ENCODE assay signal across 10 cellular contexts in genomic region chr20:48626226-48626937, GRCh38.
DNase-seq lines count a peak whose midpoint lies in the region; ATAC-seq and TF ChIP-seq lines count a peak whose summit lies in the region.
"Had no signal": no experiment of that assay in that cellular context is flagged by ENCODE, and none has a peak within 500 bp of the region (broad histone marks: within the 10 kb centered on the region; RNA-seq: fewer than 3 reads in every experiment).

No MANE protein-coding gene starts in this region.

- DNase-seq in LHCN-M2 (ENCODE audit: low read depth) (peak; percentile 19), lower lobe of right lung (peak; percentile 40), globus pallidus (ENCODE audit: low spot score) (no peak), upper lobe of right lung (no peak)
- no peak for DNase-seq in activated T-helper 2 cell treated with anti-CD3 and anti-CD28 coated beads, Interferon-gamma antibody, Interleukin-2, Interleukin-4, amounts not matched to agents 10 μg/mL and 5 μg/mL and 100 μg/mL, durations not matched to agents 14 hours and 24 hours and 36 hours (ENCODE audit: low spot score)
- DNase-seq in activated CD4-positive, CD25-positive, alpha-beta regulatory T cell treated with anti-CD3 and anti-CD28 coated beads, Interleukin-2, amount 50 U/mL, for 72 hours = no peak
- DNase-seq: Calu3, PC-9 had no signal

- H3K36me3 ChIP-seq in BLaER1 (no peaks in the 10 kb centered on the region), lower lobe of right lung (peaks cover 76% of the 10 kb centered on the region), upper lobe of right lung (peaks cover 35% of the 10 kb centered on the region)

- peak overlapping the region; percentile 62 for H3K27ac Mint-ChIP-seq in activated T-helper 2 cell treated with anti-CD3 and anti-CD28 coated beads, Interferon-gamma antibody, Interleukin-2, Interleukin-4, amounts not matched to agents 10 μg/mL and 5 μg/mL and 100 μg/mL, durations not matched to agents 14 hours and 24 hours and 36 hours

- TF ChIP-seq CTCF in lower lobe of right lung (IDR thresholded peaks at IDR 0.05) (no peak), upper lobe of right lung (IDR thresholded peaks at IDR 0.05) (no peak)

- H4K20me1 ChIP-seq in BLaER1 = no peaks in the 10 kb centered on the region

- peak overlapping the region; percentile 50; the same call in 1 of the 2 replicates for H3K9ac ChIP-seq in BLaER1

- H3K27me3 ChIP-seq in BLaER1 (no peaks in the 10 kb centered on the region), lower lobe of right lung (ENCODE audit: low read depth) (no peaks in the 10 kb centered on the region), upper lobe of right lung (no peaks in the 10 kb centered on the region)

- H3K4me1 ChIP-seq in BLaER1 = peaks cover 100% of the 10 kb centered on the region
- H3K4me1 ChIP-seq in lower lobe of right lung = peaks cover 7% of the 10 kb centered on the region
- H3K4me1 ChIP-seq in upper lobe of right lung = peaks cover under 1% of the 10 kb centered on the region

- H3K27ac ChIP-seq in BLaER1 = peak overlapping the region; percentile 71
- H3K27ac ChIP-seq in lower lobe of right lung = no peak overlapping the region
- no peak overlapping the region for H3K27ac ChIP-seq in upper lobe of right lung
- H3K27ac ChIP-seq: PC-9 had no signal

- H3K27me3 Mint-ChIP-seq in activated T-helper 2 cell treated with anti-CD3 and anti-CD28 coated beads, Interferon-gamma antibody, Interleukin-2, Interleukin-4, amounts not matched to agents 10 μg/mL and 5 μg/mL and 100 μg/mL, durations not matched to agents 14 hours and 24 hours and 36 hours (ENCODE audit: low read depth) = no peaks in the 10 kb centered on the region

- peaks cover 22% of the 10 kb centered on the region for H3K36me3 Mint-ChIP-seq in activated T-helper 2 cell treated with anti-CD3 and anti-CD28 coated beads, Interferon-gamma antibody, Interleukin-2, Interleukin-4, amounts not matched to agents 10 μg/mL and 5 μg/mL and 100 μg/mL, durations not matched to agents 14 hours and 24 hours and 36 hours (ENCODE audit: low read depth)

- no peaks in the 10 kb centered on the region for H3K9me3 ChIP-seq in BLaER1
- no peaks in the 10 kb centered on the region for H3K9me3 ChIP-seq in lower lobe of right lung
- no peaks in the 10 kb centered on the region for H3K9me3 ChIP-seq in upper lobe of right lung

- peak overlapping the region; percentile 15; the same call in 1 of the 2 replicates for H3K4me3 ChIP-seq in BLaER1
- no peak overlapping the region for H3K4me3 ChIP-seq in lower lobe of right lung
- no peak overlapping the region for H3K4me3 ChIP-seq in upper lobe of right lung
- H3K4me3 ChIP-seq: PC-9 had no signal

- peak overlapping the region; percentile 85 for H3K4me2 ChIP-seq in BLaER1
- H3K4me2 ChIP-seq: PC-9 had no signal

- H3K4me3 Mint-ChIP-seq in activated T-helper 2 cell treated with anti-CD3 and anti-CD28 coated beads, Interferon-gamma antibody, Interleukin-2, Interleukin-4, amounts not matched to agents 10 μg/mL and 5 μg/mL and 100 μg/mL, durations not matched to agents 14 hours and 24 hours and 36 hours (ENCODE audit: low read depth) = no peak overlapping the region

- intact Hi-C loops in activated T-helper 2 cell treated with anti-CD3 and anti-CD28 coated beads, Interferon-gamma antibody, Interleukin-2, Interleukin-4, amounts not matched to agents 10 μg/mL and 5 μg/mL and 100 μg/mL, durations not matched to agents 14 hours and 24 hours and 36 hours (cut with micrococcal nuclease) = no loop called here
- intact Hi-C loops in lower lobe of right lung (cut with DNase I) (no loop called here), upper lobe of right lung (cut with DNase I) (loop anchor here (10.0 kb wide), 1 partner anchor 962 kb away; no protein-coding TSS in a partner anchor)

- ATAC-seq in lower lobe of right lung = no peak
- no peak for ATAC-seq in upper lobe of right lung
- no peak for ATAC-seq in GM18498 (IDR thresholded peaks at IDR 0.05; ENCODE audit: unreplicated experiment)

- H3K4me1 Mint-ChIP-seq in activated T-helper 2 cell treated with anti-CD3 and anti-CD28 coated beads, Interferon-gamma antibody, Interleukin-2, Interleukin-4, amounts not matched to agents 10 μg/mL and 5 μg/mL and 100 μg/mL, durations not matched to agents 14 hours and 24 hours and 36 hours (ENCODE audit: low read depth) = peaks cover 9% of the 10 kb centered on the region

- no peaks in the 10 kb centered on the region for H3K9me3 Mint-ChIP-seq in activated T-helper 2 cell treated with anti-CD3 and anti-CD28 coated beads, Interferon-gamma antibody, Interleukin-2, Interleukin-4, amounts not matched to agents 10 μg/mL and 5 μg/mL and 100 μg/mL, durations not matched to agents 14 hours and 24 hours and 36 hours

Comparison
In these comparisons a context has a peak if more than half of its experiments do, and no peak if none do; other contexts are left out.
1. DNase-seq: peak in LHCN-M2 (single experiment) and lower lobe of right lung (single experiment); none in activated T-helper 2 cell treated with anti-CD3 and anti-CD28 coated beads, Interferon-gamma antibody, Interleukin-2, Interleukin-4, amounts not matched to agents 10 μg/mL and 5 μg/mL and 100 μg/mL, durations not matched to agents 14 hours and 24 hours and 36 hours (single experiment), globus pallidus (single experiment), activated CD4-positive, CD25-positive, alpha-beta regulatory T cell treated with anti-CD3 and anti-CD28 coated beads, Interleukin-2, amount 50 U/mL, for 72 hours (single experiment) and upper lobe of right lung (single experiment).